ENCODE assay signal across 17 cellular contexts in the genomic region with DNA sequence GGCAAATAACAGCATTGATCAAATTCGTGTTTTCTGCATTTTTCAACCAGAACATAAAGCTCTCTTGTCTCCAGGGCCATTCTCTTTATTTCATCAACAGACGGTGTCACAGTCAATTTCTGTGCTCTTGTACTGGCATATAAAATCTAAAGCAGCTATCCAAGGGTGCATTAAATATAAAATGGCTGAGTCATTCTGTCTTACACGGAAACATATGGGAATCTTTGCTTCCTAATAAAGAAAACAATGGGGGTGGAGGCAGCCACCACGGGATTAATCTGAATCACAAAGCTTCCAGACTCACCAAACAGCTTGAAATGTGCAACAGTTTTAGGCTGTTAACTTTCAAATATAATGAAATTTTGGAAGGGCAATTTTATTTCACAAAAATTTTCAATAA.
DNase-seq lines count a peak whose midpoint lies in the region; ATAC-seq and TF ChIP-seq lines count a peak whose summit lies in the region.
"Had no signal": no experiment of that assay in that cellular context is flagged by ENCODE, and none has a peak within 500 bp of the region (broad histone marks: within the 10 kb centered on the region; RNA-seq: fewer than 3 reads in every experiment).

No MANE protein-coding gene starts in this region.

- no peak for TF ChIP-seq RAD21 in IMR-90 (IDR thresholded peaks at IDR 0.05; ENCODE audit: low read length)

- no peak overlapping the region for H2AK9ac ChIP-seq in IMR-90 (replicated peaks; ENCODE audit: low read depth, low read length, poor library complexity)

- H3K36me3 Mint-ChIP-seq in chondrocyte (ENCODE audit: low read depth): no peaks in the 10 kb centered on the region
- no peaks in the 10 kb centered on the region for H3K36me3 Mint-ChIP-seq in stimulated activated naive B cell treated with anti-CD40 and anti-IgM and Interleukin-4, amounts not matched to agents 10 μg/mL and 1 μg/mL and 100 μg/mL, for 72 hours
- H3K36me3 Mint-ChIP-seq: activated naive CD4-positive, alpha-beta T cell treated with anti-CD3 and anti-CD28 coated beads, Interleukin-2, amount 50 U/mL, for 24 hours had no signal

- H2BK5ac ChIP-seq in IMR-90 (ENCODE audit: low read depth, low read length, poor library complexity, severe bottlenecking): peak overlapping the region; percentile 73
- no peak overlapping the region for H2BK5ac ChIP-seq in mesenchymal stem cell (ENCODE audit: low read depth, low read length, poor library complexity, severe bottlenecking)

- H2BK120ac ChIP-seq in IMR-90 (ENCODE audit: low read depth, low read length): peak overlapping the region; percentile 66
- H2BK120ac ChIP-seq in mesenchymal stem cell (ENCODE audit: low read depth, low read length): no peak overlapping the region

- peak; percentile 86 for ATAC-seq in IMR-90 (ENCODE audit: low read depth)
- no peak for ATAC-seq in stimulated activated naive B cell treated with anti-CD40 and anti-IgM and Interleukin-4, amounts not matched to agents 10 μg/mL and 1 μg/mL and 100 μg/mL, for 72 hours (replicated peaks)
- no peak for ATAC-seq in GM18870 (IDR thresholded peaks at IDR 0.05; ENCODE audit: unreplicated experiment)
- ATAC-seq: heart right ventricle; stimulated activated naive CD8-positive, alpha-beta T cell treated with anti-CD3 and anti-CD28 coated beads, Interleukin-15, Interleukin-2, amounts not matched to agents 100 U/mL and 50 U/mL, for 24 hours had no signal

- H3K4me1 ChIP-seq in IMR-90 (ENCODE audit: control insufficient read depth, insufficient read depth, low read length) (peaks cover 8% of the 10 kb centered on the region; the same call in 1 of the 2 replicates), mesenchymal stem cell (ENCODE audit: control insufficient read depth, insufficient read depth, low read depth, low read length) (no peaks in the 10 kb centered on the region)
- H3K4me1 ChIP-seq: heart right ventricle, parathyroid adenoma had no signal

- H3K4me1 Mint-ChIP-seq in chondrocyte (ENCODE audit: low read depth): peaks cover 12% of the 10 kb centered on the region
- H3K4me1 Mint-ChIP-seq in stimulated activated naive B cell treated with anti-CD40 and anti-IgM and Interleukin-4, amounts not matched to agents 10 μg/mL and 1 μg/mL and 100 μg/mL, for 72 hours: peaks cover 0 to 6% of the 10 kb centered on the region in 2 donors

- H2BK12ac ChIP-seq in mesenchymal stem cell (ENCODE audit: low read length in 2 of 2): no peak overlapping the region

- H3K27me3 Mint-ChIP-seq in chondrocyte (ENCODE audit: low read depth): no peaks in the 10 kb centered on the region
- no peaks in the 10 kb centered on the region for H3K27me3 Mint-ChIP-seq in stimulated activated naive B cell treated with anti-CD40 and anti-IgM and Interleukin-4, amounts not matched to agents 10 μg/mL and 1 μg/mL and 100 μg/mL, for 72 hours

- H3K23ac ChIP-seq in IMR-90 (ENCODE audit: low read depth, low read length) (no peak overlapping the region), mesenchymal stem cell (ENCODE audit: low read length in 2 of 2) (no peak overlapping the region)

- H3K27me3 ChIP-seq in BJ (ENCODE audit: control insufficient read depth, insufficient read depth, low read length): no peaks in the 10 kb centered on the region
- H3K27me3 ChIP-seq in IMR-90 (ENCODE audit: control insufficient read depth, insufficient read depth, low read length): no peaks in the 10 kb centered on the region
- no peaks in the 10 kb centered on the region for H3K27me3 ChIP-seq in mesenchymal stem cell (ENCODE audit: control insufficient read depth in 1 of 2, insufficient read depth in 1 of 2, low read length in 2 of 2)
- H3K27me3 ChIP-seq: dorsolateral prefrontal cortex, heart right ventricle had no signal

- peak overlapping the region; percentile 75 for H3K4me2 ChIP-seq in IMR-90 (ENCODE audit: low read depth, low read length)
- no peak overlapping the region for H3K4me2 ChIP-seq in mesenchymal stem cell (ENCODE audit: low read length, poor library complexity, severe bottlenecking)

- H3K79me1 ChIP-seq in IMR-90 (ENCODE audit: low read depth in 1 of 2, low read length in 2 of 2) (no peaks in the 10 kb centered on the region), mesenchymal stem cell (replicated peaks; ENCODE audit: low read length, poor library complexity, severe bottlenecking) (no peaks in the 10 kb centered on the region)

- H4K8ac ChIP-seq in IMR-90 (ENCODE audit: low read depth in 2 of 2, low read length in 2 of 2): peak overlapping the region; percentile 25 to 29; a peak in 1 of 4 replicates
- no peak overlapping the region for H4K8ac ChIP-seq in mesenchymal stem cell (ENCODE audit: low read length)

- dilution Hi-C loops in IMR-90 (cut with HindIII; ENCODE audit: low sequenced_read_pairs, unreplicated experiment): no loop called here

- no peak overlapping the region for H2AK5ac ChIP-seq in IMR-90 (ENCODE audit: low read depth, low read length)
- H2AK5ac ChIP-seq in mesenchymal stem cell (ENCODE audit: low read length, severe bottlenecking): no peak overlapping the region

- DNase-seq in BJ (ENCODE audit: low read depth) (peak; percentile 51), IMR-90 (peak; percentile 86), chondrocyte (ENCODE audit: low spot score) (no peak), mesenchymal stem cell (peak; percentile 15), NCI-H526 (lab: John Stamatoyannopoulos, UW) (no peak), cerebellar cortex (ENCODE audit: low spot score) (no peak)
- DNase-seq in stimulated activated naive B cell treated with anti-CD40 and anti-IgM and Interleukin-4, amounts not matched to agents 10 μg/mL and 1 μg/mL and 100 μg/mL, for 72 hours: no peak
- DNase-seq: Calu3; heart right ventricle; NCI-H2171 treated with DMSO at 0.1 percent for 48 hours; OCI-M1; stimulated activated CD4-positive, alpha-beta T cell treated with anti-CD3 and anti-CD28 coated beads, Interleukin-2, amount 100 ng/mL, for 24 hours; stimulated activated naive CD8-positive, alpha-beta T cell treated with anti-CD3 and anti-CD28 coated beads, Interleukin-15, Interleukin-2, amounts not matched to agents 100 U/mL and 50 U/mL, for 24 hours had no signal

- CTCF ChIA-PET in BJ (lab: Yijun Ruan, JAX) (no interaction called here), IMR-90 (lab: Yijun Ruan, JAX) (interaction anchor here (0.6 kb wide), 1 partner anchor 475 kb away, joined by 3 read pairs; no protein-coding TSS in a partner anchor)

- H4K20me1 ChIP-seq in IMR-90 (ENCODE audit: insufficient read depth, low read length): no peaks in the 10 kb centered on the region

- H4K91ac ChIP-seq in IMR-90 (ENCODE audit: insufficient read depth, low read depth, low read length) (no peak overlapping the region), mesenchymal stem cell (ENCODE audit: low read length) (no peak overlapping the region)

- peaks cover 11% of the 10 kb centered on the region for H3K9me3 Mint-ChIP-seq in chondrocyte (ENCODE audit: low read depth)
- H3K9me3 Mint-ChIP-seq in stimulated activated naive B cell treated with anti-CD40 and anti-IgM and Interleukin-4, amounts not matched to agents 10 μg/mL and 1 μg/mL and 100 μg/mL, for 72 hours: peaks cover 5% of the 10 kb centered on the region in 2 donors
- H3K9me3 Mint-ChIP-seq: activated naive CD4-positive, alpha-beta T cell treated with anti-CD3 and anti-CD28 coated beads, Interleukin-2, amount 50 U/mL, for 24 hours had no signal

- 0 out of 3 replicates have a peak overlapping the region, but pooled peaks have one; percentile 14 for H2BK15ac ChIP-seq in IMR-90 (ENCODE audit: low read depth, low read length)
- no peak overlapping the region for H2BK15ac ChIP-seq in mesenchymal stem cell (ENCODE audit: low read depth, poor library complexity, severe bottlenecking)

- TF ChIP-seq CTCF in BJ (IDR thresholded peaks at IDR 0.05; ENCODE audit: insufficient read depth, low read depth, low read length) (no peak), IMR-90 (conservative IDR thresholded peaks at IDR 0.05; ENCODE audit: low read depth, low read length) (no peak), chondrocyte (IDR thresholded peaks at IDR 0.05) (no peak)

- POLR2A ChIA-PET in BJ (lab: Charles Lee) (interaction anchor here (0.7 kb wide), 1 partner anchor 610 kb away, joined by 4 read pairs; no protein-coding TSS in a partner anchor), IMR-90 (lab: Charles Lee; ENCODE audit: unreplicated experiment) (no interaction called here)

- intact Hi-C loops in IMR-90 (cut with micrococcal nuclease): no loop called here

- H2BK20ac ChIP-seq in IMR-90 (ENCODE audit: low read depth, low read length): peak overlapping the region; percentile 66; the same call in 1 of the 2 replicates

- peak overlapping the region; percentile 33 for H3K27ac Mint-ChIP-seq in chondrocyte (ENCODE audit: unreplicated experiment)
- no peak overlapping the region for H3K27ac Mint-ChIP-seq in stimulated activated naive B cell treated with anti-CD40 and anti-IgM and Interleukin-4, amounts not matched to agents 10 μg/mL and 1 μg/mL and 100 μg/mL, for 72 hours
- H3K27ac Mint-ChIP-seq: activated naive CD4-positive, alpha-beta T cell treated with anti-CD3 and anti-CD28 coated beads, Interleukin-2, amount 50 U/mL, for 24 hours had no signal

- in situ Hi-C loops in IMR-90 (cut with MboI; ENCODE audit: low sequenced_read_pairs): no loop called here

- no peak overlapping the region for H3K4me3 Mint-ChIP-seq in chondrocyte (ENCODE audit: unreplicated experiment)
- H3K4me3 Mint-ChIP-seq in stimulated activated naive B cell treated with anti-CD40 and anti-IgM and Interleukin-4, amounts not matched to agents 10 μg/mL and 1 μg/mL and 100 μg/mL, for 72 hours: no peak overlapping the region
- H3K4me3 Mint-ChIP-seq: activated naive CD4-positive, alpha-beta T cell treated with anti-CD3 and anti-CD28 coated beads, Interleukin-2, amount 50 U/mL, for 24 hours had no signal

- no peak for TF ChIP-seq POLR2A in IMR-90 (IDR thresholded peaks at IDR 0.05; ENCODE audit: low read depth, low read length)

- H3K14ac ChIP-seq in IMR-90 (replicated peaks; ENCODE audit: low read depth, low read length) (peak overlapping the region; percentile 12; the same call in 1 of the 2 replicates), mesenchymal stem cell (ENCODE audit: low read length in 2 of 2) (no peak overlapping the region)

- H3K4ac ChIP-seq in IMR-90 (ENCODE audit: low read depth, low read length): peak overlapping the region; percentile 1; the same call in 1 of the 2 replicates
- H3K4ac ChIP-seq in mesenchymal stem cell (ENCODE audit: low read depth in 1 of 2, low read length in 2 of 2): no peak overlapping the region

- no peak overlapping the region for H3K9ac ChIP-seq in IMR-90 (ENCODE audit: low read depth, low read length)
- H3K9ac ChIP-seq in mesenchymal stem cell (ENCODE audit: low read length): peak overlapping the region; percentile 67
- H3K9ac ChIP-seq: parathyroid adenoma had no signal

- H3K9me1 ChIP-seq in IMR-90 (ENCODE audit: insufficient read depth, low read length): no peaks in the 10 kb centered on the region

- H3K4me3 ChIP-seq in BJ (ENCODE audit: low read depth, low read length) (no peak overlapping the region), IMR-90 (ENCODE audit: insufficient read depth, low read depth, low read length) (no peak overlapping the region), mesenchymal stem cell (ENCODE audit: insufficient read depth in 1 of 2, low read depth in 1 of 2, low read length in 2 of 2) (no peak overlapping the region)
- H3K4me3 ChIP-seq: dorsolateral prefrontal cortex, heart right ventricle had no signal

- BruUV-seq in IMR-90 (replicated peaks; lab: Mats Ljungman, UMichigan): no TSS peak

- WGBS in IMR-90 (ENCODE audit: extremely low coverage in 2 of 2, insufficient read length in 1 of 2), 2 experiments: no CpG with 5 or more reads among the region's 4 CpGs
- 36% methylated on average over 2 of the region's 4 CpGs for WGBS in mesenchymal stem cell

- H3K9me3 ChIP-seq in IMR-90 (ENCODE audit: control insufficient read depth, insufficient read depth, low read length) (no peaks in the 10 kb centered on the region), mesenchymal stem cell (ENCODE audit: control insufficient read depth, low read length) (no peaks in the 10 kb centered on the region)
- H3K9me3 ChIP-seq: heart right ventricle had no signal

- H3K18ac ChIP-seq in IMR-90 (ENCODE audit: low read depth, low read length): peak overlapping the region; percentile 98
- H3K18ac ChIP-seq in mesenchymal stem cell (ENCODE audit: low read depth in 1 of 2, low read length in 2 of 2): no peak overlapping the region

- H3K56ac ChIP-seq in IMR-90 (ENCODE audit: extremely low read depth, insufficient read depth, low read length): no peak overlapping the region

- H4K5ac ChIP-seq in IMR-90 (ENCODE audit: low read depth, low read length): peak overlapping the region; percentile 93

- H2AFZ ChIP-seq in IMR-90 (replicated peaks; ENCODE audit: low read length, poor library complexity): no peak overlapping the region
- H2AFZ ChIP-seq in mesenchymal stem cell (ENCODE audit: low read depth, low read length): no peak overlapping the region
- H2AFZ ChIP-seq: parathyroid adenoma had no signal

- H3K27ac ChIP-seq in IMR-90 (ENCODE audit: insufficient read depth, low read length) (peak overlapping the region; percentile 66; the same call in 1 of the 2 replicates), mesenchymal stem cell (ENCODE audit: low read length, poor library complexity, severe bottlenecking) (no peak overlapping the region)
- H3K27ac ChIP-seq: dorsolateral prefrontal cortex, heart right ventricle, parathyroid adenoma had no signal

- H3K36me3 ChIP-seq in BJ (ENCODE audit: control insufficient read depth, insufficient read depth, low read length): no peaks in the 10 kb centered on the region
- no peaks in the 10 kb centered on the region for H3K36me3 ChIP-seq in IMR-90 (ENCODE audit: control insufficient read depth, insufficient read depth, low read length)
- no peaks in the 10 kb centered on the region for H3K36me3 ChIP-seq in mesenchymal stem cell (ENCODE audit: control insufficient read depth in 1 of 2, insufficient read depth in 2 of 2, low read depth in 1 of 2, low read length in 2 of 2)
- H3K36me3 ChIP-seq: heart right ventricle had no signal

Comparison
In these comparisons a context has a peak if more than half of its experiments do, and no peak if none do; other contexts are left out.
1. DNase-seq: peak in BJ (single experiment), IMR-90 (single experiment) and mesenchymal stem cell (single experiment); none in chondrocyte (single experiment), stimulated activated naive B cell treated with anti-CD40 and anti-IgM and Interleukin-4, amounts not matched to agents 10 μg/mL and 1 μg/mL and 100 μg/mL, for 72 hours (single experiment), NCI-H526 (0 of 2) and cerebellar cortex (single experiment).